8 cellular contexts compared by ENCODE assay signal in genomic region chr3:71423151-71423906, GRCh38.
DNase-seq lines count a peak whose midpoint lies in the region; ATAC-seq and TF ChIP-seq lines count a peak whose summit lies in the region.

No MANE protein-coding gene starts in this region.

- no peak overlapping the region for H3K4me2 ChIP-seq in PC-3 (ENCODE audit: low read length)

- POLR2A ChIA-PET in PC-3 (lab: Charles Lee; ENCODE audit: unreplicated experiment) = interaction anchor here (0.6 kb wide), 1 partner anchor 155 kb away, joined by 4 read pairs; no protein-coding TSS in a partner anchor

- no peak overlapping the region for H3K9ac ChIP-seq in PC-3 (ENCODE audit: low read length)

- CTCF ChIA-PET in PC-3 (lab: Charles Lee) = no interaction called here

- peaks cover 55% of the 10 kb centered on the region for H3K4me1 Mint-ChIP-seq in T-helper 2 cell treated with Interferon-gamma antibody and Interleukin-4, amounts not matched to agents 5 μg/mL and 100 μg/mL, for 36 hours (ENCODE audit: low read depth)
- peaks cover 70% of the 10 kb centered on the region for H3K4me1 Mint-ChIP-seq in stimulated activated effector memory CD8-positive, alpha-beta T cell treated with anti-CD3 and anti-CD28 coated beads, Interleukin-12 subunit alpha, Interleukin-12 subunit beta, amount 100 ng/mL, for 72 hours

- intact Hi-C loops in PC-3 (cut with micrococcal nuclease) (loop anchor here (10.0 kb wide), 1 partner anchor 359 kb away; no protein-coding TSS in a partner anchor), ascending aorta (cut with DNase I) (no loop called here)

- H3K36me3 Mint-ChIP-seq in T-helper 2 cell treated with Interferon-gamma antibody and Interleukin-4, amounts not matched to agents 5 μg/mL and 100 μg/mL, for 36 hours (ENCODE audit: low read depth) = peaks cover 25% of the 10 kb centered on the region
- H3K36me3 Mint-ChIP-seq in stimulated activated effector memory CD8-positive, alpha-beta T cell treated with anti-CD3 and anti-CD28 coated beads, Interleukin-12 subunit alpha, Interleukin-12 subunit beta, amount 100 ng/mL, for 72 hours = no peaks in the 10 kb centered on the region

- H3K36me3 ChIP-seq in PC-3 (ENCODE audit: low read depth, low read length) (no peaks in the 10 kb centered on the region), ascending aorta (no peaks in the 10 kb centered on the region)

- H3K9me3 ChIP-seq in PC-3 (ENCODE audit: low read length) (no peaks in the 10 kb centered on the region), ascending aorta (no peaks in the 10 kb centered on the region)

- H4K20me1 ChIP-seq in PC-3 (ENCODE audit: low read length) = no peaks in the 10 kb centered on the region

- peak; percentile 67 for TF ChIP-seq CTCF in PC-3 (conservative IDR thresholded peaks at IDR 0.05; ENCODE audit: low read depth, low read length)
- no peak for TF ChIP-seq CTCF in ascending aorta (IDR thresholded peaks at IDR 0.05)

- H3K4me3 Mint-ChIP-seq in T-helper 2 cell treated with Interferon-gamma antibody and Interleukin-4, amounts not matched to agents 5 μg/mL and 100 μg/mL, for 36 hours = peak overlapping the region; percentile 53
- peak overlapping the region; percentile 38 for H3K4me3 Mint-ChIP-seq in stimulated activated effector memory CD8-positive, alpha-beta T cell treated with anti-CD3 and anti-CD28 coated beads, Interleukin-12 subunit alpha, Interleukin-12 subunit beta, amount 100 ng/mL, for 72 hours

- TF ChIP-seq POLR2A in erythroblast (IDR thresholded peaks at IDR 0.05; ENCODE audit: low read length) = no peak

- no peaks in the 10 kb centered on the region for H3F3A ChIP-seq in PC-3 (ENCODE audit: low read length, unreplicated experiment)

- H3K4me3 ChIP-seq in PC-3 (ENCODE audit: low read length) (no peak overlapping the region), ascending aorta (no peak overlapping the region)

- DNase-seq in T-helper 2 cell treated with Interferon-gamma antibody and Interleukin-4, amounts not matched to agents 5 μg/mL and 100 μg/mL, for 36 hours (ENCODE audit: low spot score) = no peak
- DNase-seq in T-helper 2 cell (no peak), PC-3 (peak; percentile 97), erythroblast (lab: John Stamatoyannopoulos, UW) (peak; percentile 9 to 16), GDM1 (lab: John Stamatoyannopoulos, UW) (no peak), ascending aorta (ENCODE audit: low spot score in 2 of 2) (no peak)
- DNase-seq in stimulated activated effector memory CD8-positive, alpha-beta T cell treated with anti-CD3 and anti-CD28 coated beads, Interleukin-12 subunit alpha, Interleukin-12 subunit beta, amount 100 ng/mL, for 72 hours (ENCODE audit: low spot score in 2 of 2) = no peak

- H3K4me1 ChIP-seq in PC-3 (ENCODE audit: insufficient read depth, low read length) (peaks cover 30% of the 10 kb centered on the region), ascending aorta (peaks cover 0 to 2% of the 10 kb centered on the region in 2 donors)

- H3K27me3 Mint-ChIP-seq in T-helper 2 cell treated with Interferon-gamma antibody and Interleukin-4, amounts not matched to agents 5 μg/mL and 100 μg/mL, for 36 hours (ENCODE audit: low read depth) = no peaks in the 10 kb centered on the region

- H3K9me3 Mint-ChIP-seq in T-helper 2 cell treated with Interferon-gamma antibody and Interleukin-4, amounts not matched to agents 5 μg/mL and 100 μg/mL, for 36 hours = no peaks in the 10 kb centered on the region
- H3K9me3 Mint-ChIP-seq in stimulated activated effector memory CD8-positive, alpha-beta T cell treated with anti-CD3 and anti-CD28 coated beads, Interleukin-12 subunit alpha, Interleukin-12 subunit beta, amount 100 ng/mL, for 72 hours = no peaks in the 10 kb centered on the region

- no TSS peak for BruUV-seq in PC-3 (replicated peaks; lab: Mats Ljungman, UMichigan)

- H3K27me3 ChIP-seq in PC-3 (ENCODE audit: low read length) = no peaks in the 10 kb centered on the region
- no peaks in the 10 kb centered on the region for H3K27me3 ChIP-seq in ascending aorta

- no peaks in the 10 kb centered on the region for H3K79me2 ChIP-seq in PC-3 (ENCODE audit: low read length)

- no peaks in the 10 kb centered on the region for H3K9me2 ChIP-seq in PC-3 (replicated peaks; ENCODE audit: low read length)

- H3K27ac ChIP-seq in PC-3 (ENCODE audit: low read length) = peak overlapping the region; percentile 57
- no peak overlapping the region for H3K27ac ChIP-seq in ascending aorta

- peak; percentile 54 for ATAC-seq in PC-3
- no peak for ATAC-seq in stimulated activated effector memory CD8-positive, alpha-beta T cell treated with anti-CD3 and anti-CD28 coated beads, Interleukin-12 subunit alpha, Interleukin-12 subunit beta, amount 100 ng/mL, for 72 hours
- no peak for ATAC-seq in HG02678 (IDR thresholded peaks at IDR 0.05; ENCODE audit: unreplicated experiment)

- peak overlapping the region; percentile 89 for H3K27ac Mint-ChIP-seq in T-helper 2 cell treated with Interferon-gamma antibody and Interleukin-4, amounts not matched to agents 5 μg/mL and 100 μg/mL, for 36 hours
- peak overlapping the region; percentile 41 for H3K27ac Mint-ChIP-seq in stimulated activated effector memory CD8-positive, alpha-beta T cell treated with anti-CD3 and anti-CD28 coated beads, Interleukin-12 subunit alpha, Interleukin-12 subunit beta, amount 100 ng/mL, for 72 hours

- H2AFZ ChIP-seq in PC-3 (ENCODE audit: low read length) = no peak overlapping the region

Comparison
In these comparisons a context has a peak if more than half of its experiments do, and no peak if none do; other contexts are left out.
1. DNase-seq: peak in PC-3 (single experiment) and erythroblast (2 of 2); none in T-helper 2 cell treated with Interferon-gamma antibody and Interleukin-4, amounts not matched to agents 5 μg/mL and 100 μg/mL, for 36 hours (single experiment), T-helper 2 cell (0 of 5), stimulated activated effector memory CD8-positive, alpha-beta T cell treated with anti-CD3 and anti-CD28 coated beads, Interleukin-12 subunit alpha, Interleukin-12 subunit beta, amount 100 ng/mL, for 72 hours (0 of 2), GDM1 (single experiment) and ascending aorta (0 of 2).